ENCODE assay signal across 1 cellular context in genomic region chr11:10857604-10858504, GRCh38.
A peak's percentile ranks its signal among the peaks of the same experiment; 100 is the strongest.
TF ChIP-seq lines count a peak whose summit lies in the region.

Gene ZBED5, minus strand, starts transcription at chr11:10858053. Its CDS starts 3,108 bp downstream, at chr11:10854945.

TF ChIP-seq in GM23338, 12 proteins besides CTCF, POLR2A, EP300 and RAD21 (continued from another document):
- no peak for TF ChIP-seq ZNF462 (CRISPR knock-in tag; IDR thresholded peaks at IDR 0.05)
- peak; percentile 55; the same call in 1 of the 2 replicates for TF ChIP-seq CREB1 (CRISPR knock-in tag; IDR thresholded peaks at IDR 0.05; ENCODE audit: low read depth)
- TF ChIP-seq ZNF114 (CRISPR knock-in tag; IDR thresholded peaks at IDR 0.05): no peak
- 0 out of 2 replicates have a peak, but pooled peaks have one; percentile 12 for TF ChIP-seq ETS1 (IDR thresholded peaks at IDR 0.05)
- TF ChIP-seq EZH2phosphoT487 (IDR thresholded peaks at IDR 0.05; ENCODE audit: unreplicated experiment): no peak
- TF ChIP-seq STAT1 (IDR thresholded peaks at IDR 0.05; ENCODE audit: unreplicated experiment): no peak
- TF ChIP-seq POLR2AphosphoS5 (IDR thresholded peaks at IDR 0.05; ENCODE audit: low read depth): peak; percentile 88
- TF ChIP-seq NANOG (IDR thresholded peaks at IDR 0.05; ENCODE audit: borderline replicate concordance): no peak
